ENCODE assay signal across 20 cellular contexts in the genomic region with DNA sequence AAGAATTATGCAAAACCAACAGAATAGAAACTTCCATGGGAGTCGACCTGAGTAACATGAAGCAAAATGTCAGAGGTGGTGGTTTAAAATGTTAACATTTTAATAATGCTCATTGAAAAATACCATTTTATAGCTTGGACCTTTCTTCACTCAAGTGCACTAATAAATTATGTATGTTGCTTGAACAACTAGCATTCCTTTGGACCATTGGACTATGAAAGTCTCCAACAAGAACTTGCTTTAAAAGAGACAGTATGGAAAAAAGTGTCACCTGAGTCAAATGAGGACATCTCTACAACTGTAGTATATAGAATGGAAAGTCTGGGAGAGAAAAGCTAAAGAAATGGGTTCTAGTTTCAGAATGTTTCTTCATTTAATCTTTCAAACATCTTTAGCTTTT.
"Had no signal": no experiment of that assay in that cellular context is flagged by ENCODE, and none has a peak within 500 bp of the region (broad histone marks: within the 10 kb centered on the region; RNA-seq: fewer than 3 reads in every experiment).

No MANE protein-coding gene starts in this region.

- H3K27me3 ChIP-seq: brain microvascular endothelial cell, neural progenitor cell, upper lobe of right lung had no signal

- H3K36me3 ChIP-seq: prostate gland had no signal

- H3K4me2 ChIP-seq: neural progenitor cell had no signal

- ATAC-seq: activated CD4-positive, CD25-positive, alpha-beta regulatory T cell treated with anti-CD3 and anti-CD28 coated beads, Interleukin-2, amount 50 U/mL, for 24 hours; left ventricle myocardium superior; mucosa of descending colon; right cardiac atrium; stimulated activated effector memory CD8-positive, alpha-beta T cell treated with anti-CD3 and anti-CD28 coated beads, Interleukin-12 subunit alpha, Interleukin-12 subunit beta, amount 100 ng/mL, for 72 hours; upper lobe of right lung had no signal

- H3K9ac ChIP-seq: neural progenitor cell had no signal

- H3K27ac ChIP-seq: brain microvascular endothelial cell, neural progenitor cell, prostate gland, thoracic aorta, upper lobe of right lung had no signal

- H3K27ac Mint-ChIP-seq: memory B cell; naive B cell; neural progenitor cell; stimulated activated effector memory CD8-positive, alpha-beta T cell treated with anti-CD3 and anti-CD28 coated beads, Interleukin-12 subunit alpha, Interleukin-12 subunit beta, amount 100 ng/mL, for 72 hours had no signal

- H3K4me3 ChIP-seq: mucosa of descending colon, neural progenitor cell, prostate gland, thoracic aorta, upper lobe of right lung had no signal

- H3K4me1 ChIP-seq: neural progenitor cell, prostate gland, upper lobe of right lung had no signal

- H3K4me3 Mint-ChIP-seq: memory B cell; naive B cell; neural progenitor cell; stimulated activated effector memory CD8-positive, alpha-beta T cell treated with anti-CD3 and anti-CD28 coated beads, Interleukin-12 subunit alpha, Interleukin-12 subunit beta, amount 100 ng/mL, for 72 hours had no signal

- H3K9me3 Mint-ChIP-seq: memory B cell; naive B cell; neural progenitor cell; stimulated activated effector memory CD8-positive, alpha-beta T cell treated with anti-CD3 and anti-CD28 coated beads, Interleukin-12 subunit alpha, Interleukin-12 subunit beta, amount 100 ng/mL, for 72 hours had no signal

- H2AFZ ChIP-seq: neural progenitor cell had no signal

- DNase-seq: activated naive CD4-positive, alpha-beta T cell; aorta; brain microvascular endothelial cell; cortex of kidney; erythroblast; foreskin melanocyte; glutamatergic neuron; left ventricle myocardium superior; mucosa of descending colon; naive B cell; right cardiac atrium; stimulated activated CD4-positive, alpha-beta T cell treated with anti-CD3 and anti-CD28 coated beads, Interleukin-4, amount 100 ng/mL, for 24 hours; T-helper 1 cell; upper lobe of right lung had no signal

- H3K4me1 Mint-ChIP-seq: neural progenitor cell had no signal

- H3K27me3 Mint-ChIP-seq: memory B cell, naive B cell had no signal

- H3K9me3 ChIP-seq: mucosa of descending colon, prostate gland, thoracic aorta, upper lobe of right lung had no signal
